In genomic region chr20:51928931-51929330, GRCh38 we compare ENCODE assay signal across 26 cellular contexts.
DNase-seq lines count a peak whose midpoint lies in the region; ATAC-seq and TF ChIP-seq lines count a peak whose summit lies in the region.
"Had no signal": no experiment of that assay in that cellular context is flagged by ENCODE, and none has a peak within 500 bp of the region (broad histone marks: within the 10 kb centered on the region; RNA-seq: fewer than 3 reads in every experiment).

No MANE protein-coding gene starts in this region.

- H3K4me3 ChIP-seq in RWPE2 (ENCODE audit: severe bottlenecking): no peak overlapping the region
- H3K4me3 ChIP-seq in tibial nerve: no peak overlapping the region
- no peak overlapping the region for H3K4me3 ChIP-seq in esophagus squamous epithelium
- H3K4me3 ChIP-seq: GM23338, PC-9 had no signal

- no peaks in the 10 kb centered on the region for H3K9me3 ChIP-seq in RWPE2 (ENCODE audit: severe bottlenecking)
- H3K9me3 ChIP-seq in tibial nerve: no peaks in the 10 kb centered on the region
- H3K9me3 ChIP-seq in esophagus squamous epithelium: no peaks in the 10 kb centered on the region
- H3K9me3 ChIP-seq: BE2C had no signal

- DNase-seq in HT1080 (ENCODE audit: low read depth) (peak; percentile 66), RWPE2 (ENCODE audit: low spot score) (no peak), iris pigment epithelial cell (ENCODE audit: low read depth) (peak; percentile 30), tibial nerve (ENCODE audit: low spot score in 2 of 2) (no peak), esophagus squamous epithelium (lab: John Stamatoyannopoulos, UW) (no peak), NCI-H1436 (lab: John Stamatoyannopoulos, UW) (no peak)
- DNase-seq: ACHN; BE2C; CD8-positive, alpha-beta memory T cell; DMS 273 treated with DMSO at 0.1 percent for 48 hours; DMS79; H9; MV-4-11; NCI-H1105; NCI-H146; NCI-H2029; NCI-H446 treated with DMSO at 0.1 percent for 48 hours; NCI-H526; NCI-H82; NK-92 treated with Interleukin-12 subunit alpha and Interleukin-12 subunit beta, amount 100 ng/mL, for 24 hours; PC-9; RPMI8226; SHP77; T-cell had no signal

- intact Hi-C loops in esophagus squamous epithelium (cut with DNase I): no loop called here

- TF ChIP-seq POLR2A in tibial nerve (IDR thresholded peaks at IDR 0.05): no peak
- no peak for TF ChIP-seq POLR2A in esophagus squamous epithelium (IDR thresholded peaks at IDR 0.05)

- H3K36me3 ChIP-seq in RWPE2 (ENCODE audit: low read depth) (no peaks in the 10 kb centered on the region), tibial nerve (no peaks in the 10 kb centered on the region), esophagus squamous epithelium (no peaks in the 10 kb centered on the region)
- H3K36me3 ChIP-seq: BE2C had no signal

- H3K4me1 ChIP-seq in RWPE2 (ENCODE audit: insufficient read depth, poor library complexity, severe bottlenecking): peaks cover 32% of the 10 kb centered on the region
- H3K4me1 ChIP-seq in tibial nerve: no peaks in the 10 kb centered on the region
- H3K4me1 ChIP-seq in esophagus squamous epithelium: no peaks in the 10 kb centered on the region

- 81 to 85% methylated on average over 2 of the region's 2 CpGs for WGBS in tibial nerve, 2 donors
- 55 to 61% methylated on average over 2 of the region's 2 CpGs for WGBS in esophagus squamous epithelium, 2 donors

- peak; percentile 59 for ATAC-seq in RWPE2 (ENCODE audit: low read depth)
- ATAC-seq in GM21619 (IDR thresholded peaks at IDR 0.05; ENCODE audit: unreplicated experiment): no peak
- ATAC-seq: GM23338, T-cell had no signal

- H3K27ac ChIP-seq in RWPE2 (ENCODE audit: poor library complexity, severe bottlenecking) (no peak overlapping the region), tibial nerve (no peak overlapping the region), esophagus squamous epithelium (no peak overlapping the region)
- H3K27ac ChIP-seq: PC-9 had no signal

- H3K27me3 ChIP-seq in RWPE2 (ENCODE audit: insufficient read depth, poor library complexity, severe bottlenecking) (no peaks in the 10 kb centered on the region), tibial nerve (no peaks in the 10 kb centered on the region), esophagus squamous epithelium (peaks cover 0 to 6% (median 0%) of the 10 kb centered on the region in 4 donors)
- H3K27me3 ChIP-seq: BE2C had no signal

- no peak for TF ChIP-seq EP300 in tibial nerve (IDR thresholded peaks at IDR 0.05)

- TF ChIP-seq CTCF in RWPE2 (IDR thresholded peaks at IDR 0.05; ENCODE audit: poor library complexity, severe bottlenecking) (no peak), tibial nerve (IDR thresholded peaks at IDR 0.05) (no peak), esophagus squamous epithelium (IDR thresholded peaks at IDR 0.05) (no peak)

Comparison
In these comparisons a context has a peak if more than half of its experiments do, and no peak if none do; other contexts are left out.
1. DNase-seq: peak in HT1080 (single experiment) and iris pigment epithelial cell (single experiment); none in RWPE2 (single experiment), tibial nerve (0 of 2), esophagus squamous epithelium (single experiment) and NCI-H1436 (single experiment).